ENCODE assay signal across 8 cellular contexts in genomic region chr10:50739618-50740350, GRCh38. TPM values are rescaled to one million over a fixed set of nuclear protein-coding genes. Genes with fewer than 3 reads are reported as not detected.
DNase-seq lines count a peak whose midpoint lies in the region; ATAC-seq and TF ChIP-seq lines count a peak whose summit lies in the region.

Gene ASAH2B (plus strand): TSS chr10:50739936. CDS start chr10:50745131, 5,195 bp downstream.

- H3K9me3 ChIP-seq in IMR-90 (ENCODE audit: control insufficient read depth, insufficient read depth, low read length) (no peaks in the 10 kb centered on the region), SK-N-SH (no peaks in the 10 kb centered on the region), thoracic aorta (no peaks in the 10 kb centered on the region)

- ATAC-seq in GM21576 (IDR thresholded peaks at IDR 0.05; ENCODE audit: unreplicated experiment) = peak; percentile 77
- peak; percentile 90 for ATAC-seq in IMR-90 (ENCODE audit: low read depth)
- ATAC-seq in Right ventricle myocardium inferior = peak; percentile 78
- ATAC-seq in thoracic aorta (ENCODE audit: insufficient number of reproducible peaks, low FRiP score, low read depth) = peak; percentile 73

- peak within 1 kb of the TSS; percentile 85 for H4K91ac ChIP-seq in IMR-90 (ENCODE audit: insufficient read depth, low read depth, low read length)

- H3K36me3 ChIP-seq in IMR-90 (ENCODE audit: control insufficient read depth, insufficient read depth, low read length) = no peaks in the 10 kb centered on the region
- no peaks in the 10 kb centered on the region for H3K36me3 ChIP-seq in SK-N-SH (replicated peaks in 1 of 2; ENCODE audit: control insufficient read depth in 1 of 2, insufficient read depth in 2 of 2, low read length in 1 of 2)
- no peaks in the 10 kb centered on the region for H3K36me3 ChIP-seq in thoracic aorta

- intact Hi-C loops in IMR-90 (cut with micrococcal nuclease) (loop anchor here (5.0 kb wide), 1 partner anchor 117 kb away; the partner anchor contains the start of gene SGMS1), Right ventricle myocardium inferior (cut with DNase I) (no loop called here)

- TF ChIP-seq CTCF in IMR-90 (conservative IDR thresholded peaks at IDR 0.05; ENCODE audit: low read depth, low read length) (no peak), SK-N-SH (IDR thresholded peaks at IDR 0.05) (no peak), osteocyte (IDR thresholded peaks at IDR 0.05) (no peak), thoracic aorta (IDR thresholded peaks at IDR 0.05) (no peak)

- peak within 1 kb of the TSS; percentile 57; the same call in 1 of the 3 replicates for H2BK15ac ChIP-seq in IMR-90 (ENCODE audit: low read depth, low read length)

- H3K4me3 ChIP-seq in IMR-90 (ENCODE audit: insufficient read depth, low read depth, low read length) (peak within 1 kb of the TSS; percentile 82), SK-N-SH (ENCODE audit: low read depth in 2 of 2, low read length in 1 of 2) (peak within 1 kb of the TSS; percentile 67 to 77), thoracic aorta (peak within 1 kb of the TSS; percentile 86)

- H2BK120ac ChIP-seq in IMR-90 (ENCODE audit: low read depth, low read length) = peak within 1 kb of the TSS; percentile 82

- TF ChIP-seq RAD21 in IMR-90 (IDR thresholded peaks at IDR 0.05; ENCODE audit: low read length) = no peak
- no peak for TF ChIP-seq RAD21 in SK-N-SH (IDR thresholded peaks at IDR 0.05; ENCODE audit: low read length)

- H3K4me2 ChIP-seq in IMR-90 (ENCODE audit: low read depth, low read length) = peak within 1 kb of the TSS; percentile 82
- H3K4me2 ChIP-seq in SK-N-SH = peak within 1 kb of the TSS; percentile 89

- DNase-seq in DMS153 treated with DMSO at 0.1 percent for 48 hours (lab: John Stamatoyannopoulos, UW; ENCODE audit: unreplicated experiment) (peak; percentile 27), IMR-90 (peak; percentile 74), SK-N-SH (peak; percentile 77), Right ventricle myocardium inferior (ENCODE audit: missing footprints) (peak; percentile 84), osteocyte (ENCODE audit: extremely low spot score, unreplicated experiment) (peak; percentile 91), thoracic aorta (ENCODE audit: low spot score) (peak; percentile 23)

- peaks cover 32% of the 10 kb centered on the region for H3K4me1 Mint-ChIP-seq in activated naive CD8-positive, alpha-beta T cell (ENCODE audit: low read depth)
- peaks cover 10% of the 10 kb centered on the region for H3K4me1 Mint-ChIP-seq in osteocyte (ENCODE audit: unreplicated experiment)

- no TSS peak for BruUV-seq in IMR-90 (replicated peaks; lab: Mats Ljungman, UMichigan)

- POLR2A ChIA-PET in IMR-90 (lab: Charles Lee; ENCODE audit: unreplicated experiment) (interaction anchor here (0.6 kb wide), 1 partner anchor 207 kb away, joined by 3 read pairs; no protein-coding TSS in a partner anchor), SK-N-SH (lab: Yijun Ruan, JAX) (interaction anchor here (1.1 kb wide), 1 partner anchor 80 kb away, joined by 3 read pairs; no protein-coding TSS in a partner anchor)

- peak; percentile 59; the same call in 1 of the 2 replicates for TF ChIP-seq POLR2A in IMR-90 (IDR thresholded peaks at IDR 0.05; ENCODE audit: low read depth, low read length)

- no peak within 1 kb of the TSS; the same call in 1 of the 2 replicates for H2BK20ac ChIP-seq in IMR-90 (ENCODE audit: low read depth, low read length)

- H3K4me1 ChIP-seq in IMR-90 (ENCODE audit: control insufficient read depth, insufficient read depth, low read length) (no peaks in the 10 kb centered on the region), SK-N-SH (ENCODE audit: control insufficient read depth in 1 of 2, insufficient read depth in 2 of 2, low read depth in 1 of 2, low read length in 1 of 2) (peaks cover 3 to 5% of the 10 kb centered on the region in 2 experiments; a peak in 1 of 4 replicates), thoracic aorta (ENCODE audit: control insufficient read depth in 1 of 2, low read depth in 2 of 2) (peaks cover 0 to 4% of the 10 kb centered on the region in 2 donors)

- H3K23ac ChIP-seq in IMR-90 (ENCODE audit: low read depth, low read length) = peak within 1 kb of the TSS; percentile 78

- peaks cover 0 to 5% of the 10 kb centered on the region in 2 experiments; a peak in 1 of 4 replicates for H3K79me1 ChIP-seq in IMR-90 (ENCODE audit: low read depth in 1 of 2, low read length in 2 of 2)

- H4K8ac ChIP-seq in IMR-90 (ENCODE audit: low read depth in 2 of 2, low read length in 2 of 2) = peak within 1 kb of the TSS; percentile 92 to 99

- dilution Hi-C loops in IMR-90 (cut with HindIII; ENCODE audit: low sequenced_read_pairs, unreplicated experiment) = no loop called here

- H2AFZ ChIP-seq in IMR-90 (replicated peaks; ENCODE audit: low read length, poor library complexity) (peak within 1 kb of the TSS; percentile 99), SK-N-SH (ENCODE audit: low read depth) (peak within 1 kb of the TSS; percentile 89)

- in situ Hi-C loops in IMR-90 (cut with MboI; ENCODE audit: low sequenced_read_pairs) = no loop called here

- peak within 1 kb of the TSS; percentile 94 for H3K27ac Mint-ChIP-seq in activated naive CD8-positive, alpha-beta T cell
- peak within 1 kb of the TSS; percentile 97 for H3K27ac Mint-ChIP-seq in osteocyte (ENCODE audit: unreplicated experiment)

- H3K18ac ChIP-seq in IMR-90 (ENCODE audit: low read depth, low read length) = peak within 1 kb of the TSS; percentile 65

- peak within 1 kb of the TSS; percentile 92 for H3K27ac ChIP-seq in IMR-90 (ENCODE audit: insufficient read depth, low read length)
- H3K27ac ChIP-seq in SK-N-SH (ENCODE audit: low read depth in 2 of 2, low read length in 1 of 2) = peak within 1 kb of the TSS; percentile 77 to 93
- H3K27ac ChIP-seq in thoracic aorta = peak within 1 kb of the TSS; percentile 76 to 82

- peak within 1 kb of the TSS; percentile 93 for H4K5ac ChIP-seq in IMR-90 (ENCODE audit: low read depth, low read length)

- no peaks in the 10 kb centered on the region for H3K9me2 ChIP-seq in SK-N-SH

- 0 out of 2 replicates have a peak, but pooled peaks cover 5% of the 10 kb centered on the region for H3K9me1 ChIP-seq in IMR-90 (ENCODE audit: insufficient read depth, low read length)

- H3K9ac ChIP-seq in IMR-90 (ENCODE audit: low read depth, low read length) (peak within 1 kb of the TSS; percentile 84), SK-N-SH (peak within 1 kb of the TSS; percentile 76)

- no peaks in the 10 kb centered on the region for H3K36me3 Mint-ChIP-seq in activated naive CD8-positive, alpha-beta T cell
- no peaks in the 10 kb centered on the region for H3K36me3 Mint-ChIP-seq in osteocyte (ENCODE audit: unreplicated experiment)

- H3K56ac ChIP-seq in IMR-90 (ENCODE audit: extremely low read depth, insufficient read depth, low read length) = peak within 1 kb of the TSS; percentile 80

- H3K4me3 Mint-ChIP-seq in activated naive CD8-positive, alpha-beta T cell = peak within 1 kb of the TSS; percentile 98
- H3K4me3 Mint-ChIP-seq in osteocyte (ENCODE audit: unreplicated experiment) = peak within 1 kb of the TSS; percentile 86

- H3K27me3 Mint-ChIP-seq in activated naive CD8-positive, alpha-beta T cell = no peaks in the 10 kb centered on the region
- H3K27me3 Mint-ChIP-seq in osteocyte (ENCODE audit: unreplicated experiment) = peaks cover 26% of the 10 kb centered on the region

- H2AK5ac ChIP-seq in IMR-90 (ENCODE audit: low read depth, low read length) = peak within 1 kb of the TSS; percentile 50

- H2AK9ac ChIP-seq in IMR-90 (replicated peaks; ENCODE audit: low read depth, low read length, poor library complexity) = peak within 1 kb of the TSS; percentile 67

- no peak for TF ChIP-seq EP300 in SK-N-SH (IDR thresholded peaks at IDR 0.05; ENCODE audit: borderline replicate concordance in 1 of 2, low read depth in 1 of 2, low read length in 1 of 2)

- H3K14ac ChIP-seq in IMR-90 (replicated peaks; ENCODE audit: low read depth, low read length) = peak within 1 kb of the TSS; percentile 94

- CTCF ChIA-PET in IMR-90 (lab: Yijun Ruan, JAX) (no interaction called here), SK-N-SH (lab: Yijun Ruan, JAX) (no interaction called here)

- peaks cover 10% of the 10 kb centered on the region for H3K79me2 ChIP-seq in SK-N-SH (ENCODE audit: insufficient read depth)

- no peaks in the 10 kb centered on the region for H4K20me1 ChIP-seq in IMR-90 (ENCODE audit: insufficient read depth, low read length)
- no peaks in the 10 kb centered on the region for H4K20me1 ChIP-seq in SK-N-SH (ENCODE audit: insufficient read depth)

- WGBS in IMR-90 (ENCODE audit: extremely low coverage in 2 of 2, insufficient read length in 1 of 2), 2 experiments = 1% methylated on average over 15 of the region's 63 CpGs; no CpG with 5 or more reads in 1 of the 2 experiments
- under 1% methylated on average over 16 of the region's 63 CpGs for WGBS in SK-N-SH (ENCODE audit: low lambda C conversion rate)

- no peaks in the 10 kb centered on the region for H3K9me3 Mint-ChIP-seq in activated naive CD8-positive, alpha-beta T cell (ENCODE audit: low read depth)
- H3K9me3 Mint-ChIP-seq in osteocyte (ENCODE audit: unreplicated experiment) = no peaks in the 10 kb centered on the region

- H3F3A ChIP-seq in SK-N-SH (replicated peaks; ENCODE audit: insufficient read depth) = peaks cover 7% of the 10 kb centered on the region

- H3K4ac ChIP-seq in IMR-90 (ENCODE audit: low read depth, low read length) = peak within 1 kb of the TSS; percentile 82

- no peaks in the 10 kb centered on the region for H3K27me3 ChIP-seq in IMR-90 (ENCODE audit: control insufficient read depth, insufficient read depth, low read length)
- no peaks in the 10 kb centered on the region for H3K27me3 ChIP-seq in SK-N-SH (ENCODE audit: insufficient read depth)
- no peaks in the 10 kb centered on the region for H3K27me3 ChIP-seq in thoracic aorta (replicated peaks; ENCODE audit: insufficient read depth)

- peak within 1 kb of the TSS; percentile 80 for H2BK5ac ChIP-seq in IMR-90 (ENCODE audit: low read depth, low read length, poor library complexity, severe bottlenecking)

TF ChIP-seq in IMR-90, 13 proteins besides CTCF, POLR2A, EP300 and RAD21 (continues in another document):
- TF ChIP-seq BHLHE40 (IDR thresholded peaks at IDR 0.05; ENCODE audit: low read depth, low read length) = no peak
- TF ChIP-seq FOS (IDR thresholded peaks at IDR 0.05; ENCODE audit: low read depth, low read length) = no peak
- TF ChIP-seq RCOR1 (IDR thresholded peaks at IDR 0.05; ENCODE audit: insufficient replicate concordance, low read length) = peak; percentile 19

TF ChIP-seq in SK-N-SH, 30 proteins besides CTCF, POLR2A, EP300 and RAD21 (continues in another document):
- TF ChIP-seq SIN3A (IDR thresholded peaks at IDR 0.05; ENCODE audit: borderline replicate concordance, low read depth, low read length) (peak; percentile 54; the same call in 1 of the 2 replicates), GATA2 (CRISPR knock-in tag; IDR thresholded peaks at IDR 0.05) (no peak)

RNA-seq across cellular contexts. Expression of gene ASAH2B, which starts in this region (rescaled TPM):
- total RNA-seq in IMR-90 (2012; rRNA removed) = 4.4 and 5.0 TPM in 2 replicates
- polyA plus RNA-seq in IMR-90 (2012; rRNA removed) = 2.7 and 3.7 TPM in 2 replicates
- polyA plus RNA-seq in IMR-90 (2012; cell fraction: cytosol; rRNA removed) = 0.70 and 0.77 TPM in 2 replicates
- polyA plus RNA-seq in IMR-90 (2012; cell fraction: nucleus; rRNA removed; ENCODE audit: low replicate concordance) = 0.48 and 3.0 TPM in 2 replicates
- 5.5 and 7.0 TPM in 2 replicates for polyA plus RNA-seq in SK-N-SH (2012; rRNA removed)
- 4.8 and 5.1 TPM in 2 replicates for polyA plus RNA-seq in SK-N-SH (2012; cell fraction: cytosol; rRNA removed)
- polyA plus RNA-seq in SK-N-SH (2012; cell fraction: nucleus; rRNA removed) = 2.1 and 5.0 TPM in 2 replicates
- total RNA-seq in Right ventricle myocardium inferior = 3.4 TPM
- total RNA-seq in osteocyte = 3.0 and 3.8 TPM in 2 replicates
- total RNA-seq in thoracic aorta = 1 to 10 TPM in 1 of 2 donors, under 1 TPM in 1; 0.68 to 2.8 TPM

Comparison
In these comparisons a context has a peak if more than half of its experiments do, and no peak if none do; other contexts are left out.
1. Peak in every context shown above with its lines: DNase-seq, ATAC-seq, H3K4me3 ChIP-seq and H3K27ac ChIP-seq.
2. DNase-seq: peak in every context shown above with its lines; median percentile 91 in osteocyte; 84 in Right ventricle myocardium inferior; 77 in SK-N-SH; 74 in IMR-90; 27 in DMS153 treated with DMSO at 0.1 percent for 48 hours; 23 in thoracic aorta.